19 cellular contexts compared by ENCODE assay signal in the genomic region with DNA sequence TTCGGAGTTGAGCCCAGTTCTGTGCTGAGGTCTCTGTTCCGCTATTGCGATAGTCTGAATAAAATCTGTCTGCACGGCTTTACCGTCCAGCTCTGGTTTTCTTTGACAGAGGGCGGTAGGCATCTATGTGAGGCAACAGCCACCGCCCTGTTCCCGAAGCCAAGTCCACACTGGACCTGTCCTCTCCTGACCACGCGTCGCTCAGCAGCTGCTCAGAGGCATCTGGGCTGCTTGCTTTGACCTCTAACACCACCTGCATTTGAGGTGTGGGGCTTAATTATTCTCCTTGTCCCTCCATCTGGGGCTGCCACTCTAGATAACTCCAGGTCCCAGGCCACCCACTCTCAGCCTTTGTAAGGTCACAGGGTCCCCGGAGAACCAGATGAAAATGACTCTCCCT.
DNase-seq lines count a peak whose midpoint lies in the region; ATAC-seq, FAIRE-seq and TF ChIP-seq lines count a peak whose summit lies in the region.
"Had no signal": no experiment of that assay in that cellular context is flagged by ENCODE, and none has a peak within 500 bp of the region (broad histone marks: within the 10 kb centered on the region; RNA-seq: fewer than 3 reads in every experiment).

No MANE protein-coding gene starts in this region.

- DNase-seq in H1 (ENCODE audit: low read depth in 1 of 2, low spot score in 2 of 2) (no peak), islet precursor cell (peak; percentile 35), neural progenitor cell (ENCODE audit: low spot score) (no peak), 8988T (no peak), germinal center (ENCODE audit: low spot score) (no peak)
- no peak for DNase-seq in activated CD8-positive, alpha-beta T cell treated with anti-CD3 and anti-CD28 coated beads for 36 hours
- DNase-seq: C1 segment of cervical spinal cord; Calu3; CD4-positive, alpha-beta memory T cell; COR-L47; DMS53; DMS79 treated with DMSO at 0.1 percent for 48 hours; GF-D8; HCEC 1CT had no signal

- H2BK12ac ChIP-seq in H1 (ENCODE audit: low read depth, low read length): no peak overlapping the region

- no peak overlapping the region for H4K91ac ChIP-seq in H1 (replicated peaks; ENCODE audit: insufficient read length, low read length)

- H3K79me1 ChIP-seq in H1 (ENCODE audit: low read depth, low read length): no peaks in the 10 kb centered on the region

- H3K9me3 ChIP-seq in H1 (ENCODE audit: insufficient read depth in 2 of 2, low read depth in 1 of 2, low read length in 1 of 2) (no peaks in the 10 kb centered on the region), neural progenitor cell (ENCODE audit: low read depth) (no peaks in the 10 kb centered on the region)

- no peak overlapping the region for H2BK15ac ChIP-seq in H1 (ENCODE audit: low read length)

- H2BK20ac ChIP-seq in H1 (ENCODE audit: low read length): no peak overlapping the region

- no peak for FAIRE-seq in H1 (lab: Jason Lieb, UNC)
- FAIRE-seq: GM12891, GM18507, H54 had no signal

- H2BK5ac ChIP-seq in H1 (ENCODE audit: low read depth, low read length): no peak overlapping the region

- no peak overlapping the region for H3K4me3 ChIP-seq in H1 (ENCODE audit: extremely low read depth in 1 of 4, insufficient read depth in 2 of 4, low read depth in 3 of 4, low read length in 4 of 4)
- H3K4me3 ChIP-seq in neural progenitor cell: no peak overlapping the region
- H3K4me3 ChIP-seq: GM23338 had no signal

- no peak overlapping the region for H3K56ac ChIP-seq in H1 (replicated peaks; ENCODE audit: insufficient read length, low read depth, low read length)

- H3K9ac ChIP-seq in H1 (replicated peaks in 1 of 4; ENCODE audit: extremely low read depth in 1 of 4, low read depth in 3 of 4, low read length in 3 of 4): no peak overlapping the region
- H3K9ac ChIP-seq in neural progenitor cell: no peak overlapping the region

- peaks cover 6% of the 10 kb centered on the region for H3F3A ChIP-seq in neural progenitor cell (ENCODE audit: low read depth)

- no peak overlapping the region for H4K5ac ChIP-seq in H1 (ENCODE audit: insufficient read length, low read depth, low read length)

- no peak for TF ChIP-seq POLR2A in H1 (IDR thresholded peaks at IDR 0.05; ENCODE audit: control extremely low read depth in 1 of 2, low read depth in 2 of 2, low read length in 2 of 2)

- no peak overlapping the region for H3K23ac ChIP-seq in H1 (ENCODE audit: insufficient read length)

- H2BK120ac ChIP-seq in H1 (replicated peaks; ENCODE audit: low read depth, low read length): no peak overlapping the region

- H4K20me1 ChIP-seq in H1 (replicated peaks in 1 of 2; ENCODE audit: control insufficient read depth in 1 of 2, insufficient read depth in 2 of 2, low read length in 2 of 2): peaks cover 1 to 3% of the 10 kb centered on the region in 2 experiments
- H4K20me1 ChIP-seq in neural progenitor cell (ENCODE audit: low read depth): no peaks in the 10 kb centered on the region

- H3K4me1 Mint-ChIP-seq in neural progenitor cell: peaks cover 43% of the 10 kb centered on the region
- H3K4me1 Mint-ChIP-seq in activated CD8-positive, alpha-beta T cell treated with anti-CD3 and anti-CD28 coated beads for 36 hours (ENCODE audit: low read depth): no peaks in the 10 kb centered on the region
- H3K4me1 Mint-ChIP-seq: CD4-positive, alpha-beta memory T cell had no signal

- no peak for TF ChIP-seq CTCF in H1 (IDR thresholded peaks at IDR 0.05; ENCODE audit: control extremely low read depth in 1 of 3, insufficient read depth in 1 of 3, low read depth in 1 of 3, low read length in 3 of 3)
- TF ChIP-seq CTCF in neural progenitor cell (IDR thresholded peaks at IDR 0.05): no peak
- no peak for TF ChIP-seq CTCF in activated CD8-positive, alpha-beta T cell treated with anti-CD3 and anti-CD28 coated beads for 36 hours (IDR thresholded peaks at IDR 0.05)

- H3K27me3 ChIP-seq in H1 (replicated peaks in 1 of 4; ENCODE audit: control insufficient read depth in 3 of 4, extremely low read depth in 1 of 4, insufficient read depth in 3 of 4, low read length in 3 of 4): peaks cover 15 to 72% (median 55%) of the 10 kb centered on the region in 4 experiments
- peaks cover 62% of the 10 kb centered on the region for H3K27me3 ChIP-seq in neural progenitor cell

- ATAC-seq in activated CD8-positive, alpha-beta T cell treated with anti-CD3 and anti-CD28 coated beads for 36 hours: no peak
- no peak for ATAC-seq in HG02884 (IDR thresholded peaks at IDR 0.05; ENCODE audit: unreplicated experiment)
- ATAC-seq: GM23338 had no signal

- no peaks in the 10 kb centered on the region for H3K9me3 Mint-ChIP-seq in neural progenitor cell
- H3K9me3 Mint-ChIP-seq in activated CD8-positive, alpha-beta T cell treated with anti-CD3 and anti-CD28 coated beads for 36 hours: no peaks in the 10 kb centered on the region

- peak overlapping the region; percentile 9 for H3K4me3 Mint-ChIP-seq in neural progenitor cell
- H3K4me3 Mint-ChIP-seq in activated CD8-positive, alpha-beta T cell treated with anti-CD3 and anti-CD28 coated beads for 36 hours: no peak overlapping the region
- H3K4me3 Mint-ChIP-seq: CD4-positive, alpha-beta memory T cell; GM23338 had no signal

- H4K8ac ChIP-seq in H1 (ENCODE audit: extremely low read depth, insufficient read depth, low read length): no peak overlapping the region

- no peak overlapping the region for H3K14ac ChIP-seq in H1 (ENCODE audit: insufficient read length)

- H3K27ac ChIP-seq in H1 (ENCODE audit: low read depth, low read length) (no peak overlapping the region), neural progenitor cell (no peak overlapping the region)

- H3K4me2 ChIP-seq in H1 (ENCODE audit: insufficient read depth in 1 of 2, low read depth in 2 of 2, low read length in 2 of 2): no peak overlapping the region
- no peak overlapping the region for H3K4me2 ChIP-seq in neural progenitor cell
- H3K4me2 ChIP-seq: GM23338 had no signal

- 0 out of 2 replicates have a peak overlapping the region, but pooled peaks have one; percentile 65 for H2AK5ac ChIP-seq in H1 (ENCODE audit: low read depth, low read length)

- H2AFZ ChIP-seq in H1 (ENCODE audit: low read length): no peak overlapping the region
- no peak overlapping the region for H2AFZ ChIP-seq in neural progenitor cell (replicated peaks)
- H2AFZ ChIP-seq: GM23338 had no signal

- POLR2A ChIA-PET in H1 (lab: Charles Lee; ENCODE audit: partially characterized antibody): interaction anchor here (1.5 kb wide), 1 partner anchor 11 kb away, joined by 3 read pairs; no protein-coding TSS in a partner anchor
- POLR2A ChIA-PET in activated CD8-positive, alpha-beta T cell treated with anti-CD3 and anti-CD28 coated beads for 36 hours (lab: Charles Lee): no interaction called here

- H3K23me2 ChIP-seq in H1 (ENCODE audit: low read depth, low read length): no peaks in the 10 kb centered on the region; the same call in 1 of the 2 replicates

- intact Hi-C loops in activated CD8-positive, alpha-beta T cell treated with anti-CD3 and anti-CD28 coated beads for 36 hours (cut with micrococcal nuclease): no loop called here

- H3K79me2 ChIP-seq in H1 (ENCODE audit: control insufficient read depth in 1 of 2, insufficient read depth in 2 of 2, low read length in 2 of 2) (no peaks in the 10 kb centered on the region), neural progenitor cell (ENCODE audit: low read depth) (no peaks in the 10 kb centered on the region)

- H3K4me1 ChIP-seq in H1 (replicated peaks in 1 of 4; ENCODE audit: control insufficient read depth in 3 of 4, insufficient read depth in 4 of 4, low read length in 3 of 4): peaks cover 0 to 14% (median 12%) of the 10 kb centered on the region in 4 experiments; a peak in 4 of 7 replicates
- peaks cover 14% of the 10 kb centered on the region for H3K4me1 ChIP-seq in neural progenitor cell

- H3K4ac ChIP-seq in H1 (replicated peaks; ENCODE audit: insufficient read length, low read depth, low read length): no peak overlapping the region

- no peaks in the 10 kb centered on the region for H3K36me3 Mint-ChIP-seq in neural progenitor cell
- no peaks in the 10 kb centered on the region for H3K36me3 Mint-ChIP-seq in activated CD8-positive, alpha-beta T cell treated with anti-CD3 and anti-CD28 coated beads for 36 hours (ENCODE audit: low read depth)
- H3K36me3 Mint-ChIP-seq: CD4-positive, alpha-beta memory T cell had no signal

- WGBS in H1 (ENCODE audit: extremely low coverage in 1 of 2, insufficient coverage in 1 of 2, insufficient read length in 1 of 2, insufficient replicate concordance in 2 of 2, low coverage in 1 of 2, low lambda C conversion rate in 2 of 2, missing lambda C conversion rate in 1 of 2), 2 experiments: 91% methylated on average over 12 of the region's 12 CpGs; no CpG with 5 or more reads in 1 of the 2 experiments

- no peak for TF ChIP-seq RAD21 in H1 (IDR thresholded peaks at IDR 0.05 in 1 of 2, conservative IDR thresholded peaks at IDR 0.05 in 1 of 2; ENCODE audit: low read depth in 2 of 2, low read length in 2 of 2)

- peaks cover 31% of the 10 kb centered on the region for H3K27me3 Mint-ChIP-seq in neural progenitor cell (ENCODE audit: insufficient read depth, low read depth)
- H3K27me3 Mint-ChIP-seq in activated CD8-positive, alpha-beta T cell treated with anti-CD3 and anti-CD28 coated beads for 36 hours: peaks cover 2% of the 10 kb centered on the region

- peak overlapping the region; percentile 44 for H3K27ac Mint-ChIP-seq in neural progenitor cell
- no peak overlapping the region for H3K27ac Mint-ChIP-seq in activated CD8-positive, alpha-beta T cell treated with anti-CD3 and anti-CD28 coated beads for 36 hours
- H3K27ac Mint-ChIP-seq: CD4-positive, alpha-beta memory T cell; GM23338 had no signal

- TF ChIP-seq EP300 in H1 (IDR thresholded peaks at IDR 0.05; ENCODE audit: borderline replicate concordance in 1 of 2, low read depth in 2 of 2, low read length in 2 of 2): no peak

- no peak overlapping the region for H3K18ac ChIP-seq in H1 (ENCODE audit: extremely low read depth, low read length)

- H3K36me3 ChIP-seq in H1 (ENCODE audit: control insufficient read depth in 2 of 4, insufficient read depth in 4 of 4, low read length in 3 of 4) (no peaks in the 10 kb centered on the region), neural progenitor cell (no peaks in the 10 kb centered on the region)

- CTCF ChIA-PET in H1 (lab: Charles Lee; ENCODE audit: partially characterized antibody): interaction anchor here (1.0 to 2.6 kb wide), 4 partner anchors 13 to 241 kb away, joined by 3 to 10 read pairs (median 4); no protein-coding TSS in a partner anchor
- CTCF ChIA-PET in activated CD8-positive, alpha-beta T cell treated with anti-CD3 and anti-CD28 coated beads for 36 hours (lab: Charles Lee): interaction anchor here (1.2 kb wide), 1 partner anchor 11 kb away, joined by 3 read pairs; no protein-coding TSS in a partner anchor

TF ChIP-seq in H1, 55 proteins besides CTCF, POLR2A, EP300 and RAD21 (continues in another document):
- TF ChIP-seq USF2 (IDR thresholded peaks at IDR 0.05; ENCODE audit: low read length) (no peak), POU5F1 (IDR thresholded peaks at IDR 0.05; ENCODE audit: low read depth, low read length) (no peak)
